ENCODE assay signal across 18 cellular contexts in the genomic region with DNA sequence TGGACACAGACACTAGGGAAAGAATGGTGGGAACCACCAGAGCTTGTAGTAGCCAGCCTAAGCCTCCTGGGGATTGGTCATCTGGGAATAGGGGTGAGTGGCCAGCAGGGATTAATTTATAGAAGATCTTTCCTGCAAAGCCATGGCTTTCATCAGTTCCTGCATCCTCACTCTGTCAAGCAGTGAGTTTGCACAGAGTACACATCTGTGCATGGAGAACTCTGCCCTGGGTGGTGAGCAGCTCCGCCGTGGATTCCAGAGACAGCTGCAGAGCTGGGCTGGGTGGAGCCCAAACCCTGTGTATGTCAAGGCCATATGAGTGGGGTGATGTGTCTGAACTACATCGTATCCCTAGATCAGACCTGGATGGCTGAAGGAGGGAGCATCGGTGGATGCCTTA.
DNase-seq lines count a peak whose midpoint lies in the region; ATAC-seq, FAIRE-seq and TF ChIP-seq lines count a peak whose summit lies in the region.
"Had no signal": no experiment of that assay in that cellular context is flagged by ENCODE, and none has a peak within 500 bp of the region (broad histone marks: within the 10 kb centered on the region; RNA-seq: fewer than 3 reads in every experiment).

No MANE protein-coding gene starts in this region.

- TF ChIP-seq EP300 in A549 (IDR thresholded peaks at IDR 0.05): no peak

- H3K14ac ChIP-seq in mesenchymal stem cell (ENCODE audit: low read length in 2 of 2): no peak overlapping the region

- H3K9me3 ChIP-seq in A549 (no peaks in the 10 kb centered on the region), mesenchymal stem cell (ENCODE audit: control insufficient read depth, low read length) (no peaks in the 10 kb centered on the region)

- no peak overlapping the region for H4K91ac ChIP-seq in mesenchymal stem cell (ENCODE audit: low read length)

- no peaks in the 10 kb centered on the region for H3K27me3 Mint-ChIP-seq in activated T-helper 1 cell treated with anti-CD3 and anti-CD28 coated beads, Interleukin-12 subunit alpha, Interleukin-12 subunit beta, Interleukin-2, Interleukin-4 antibody, amounts not matched to agents 30 ng/mL and 10 ng/mL and 1 ng/mL, durations not matched to agents 14 hours and 24 hours and 36 hours (ENCODE audit: insufficient read depth)

- H3K27me3 ChIP-seq in bronchial epithelial cell (ENCODE audit: control insufficient read depth, insufficient read depth, low read length): no peaks in the 10 kb centered on the region
- H3K27me3 ChIP-seq in mesenchymal stem cell (ENCODE audit: control insufficient read depth in 1 of 2, insufficient read depth in 1 of 2, low read length in 2 of 2): no peaks in the 10 kb centered on the region

- H3K4me1 Mint-ChIP-seq in activated T-helper 1 cell treated with anti-CD3 and anti-CD28 coated beads, Interleukin-12 subunit alpha, Interleukin-12 subunit beta, Interleukin-2, Interleukin-4 antibody, amounts not matched to agents 30 ng/mL and 10 ng/mL and 1 ng/mL, durations not matched to agents 14 hours and 24 hours and 36 hours (ENCODE audit: low read depth): no peaks in the 10 kb centered on the region

- TF ChIP-seq CTCF in A549 (IDR thresholded peaks at IDR 0.05): no peak
- TF ChIP-seq CTCF in bronchial epithelial cell (IDR thresholded peaks at IDR 0.05; ENCODE audit: insufficient read depth, low read length, severe bottlenecking): no peak

- no peak overlapping the region for H2AK5ac ChIP-seq in mesenchymal stem cell (ENCODE audit: low read length, severe bottlenecking)

- no peak overlapping the region for H3K27ac Mint-ChIP-seq in activated T-helper 1 cell treated with anti-CD3 and anti-CD28 coated beads, Interleukin-12 subunit alpha, Interleukin-12 subunit beta, Interleukin-2, Interleukin-4 antibody, amounts not matched to agents 30 ng/mL and 10 ng/mL and 1 ng/mL, durations not matched to agents 14 hours and 24 hours and 36 hours

- H3K9ac ChIP-seq in mesenchymal stem cell (ENCODE audit: low read length): no peak overlapping the region

- H3K27ac ChIP-seq in A549 (peak overlapping the region; percentile 95 to 98), mesenchymal stem cell (ENCODE audit: low read length, poor library complexity, severe bottlenecking) (no peak overlapping the region)

- H2BK5ac ChIP-seq in mesenchymal stem cell (ENCODE audit: low read depth, low read length, poor library complexity, severe bottlenecking): no peak overlapping the region

- H2BK12ac ChIP-seq in mesenchymal stem cell (ENCODE audit: low read length in 2 of 2): no peak overlapping the region

- H2AFZ ChIP-seq in mesenchymal stem cell (ENCODE audit: low read depth, low read length): no peak overlapping the region

- no peak overlapping the region for H3K18ac ChIP-seq in mesenchymal stem cell (ENCODE audit: low read depth in 1 of 2, low read length in 2 of 2)

- H3K4me2 ChIP-seq in A549 (no peak overlapping the region), mesenchymal stem cell (ENCODE audit: low read length, poor library complexity, severe bottlenecking) (no peak overlapping the region)

- H3K4ac ChIP-seq in mesenchymal stem cell (ENCODE audit: low read depth in 1 of 2, low read length in 2 of 2): no peak overlapping the region

- no peak for TF ChIP-seq POLR2A in A549 (IDR thresholded peaks at IDR 0.05; ENCODE audit: low read length)

- no peak overlapping the region for H3K4me3 Mint-ChIP-seq in activated T-helper 1 cell treated with anti-CD3 and anti-CD28 coated beads, Interleukin-12 subunit alpha, Interleukin-12 subunit beta, Interleukin-2, Interleukin-4 antibody, amounts not matched to agents 30 ng/mL and 10 ng/mL and 1 ng/mL, durations not matched to agents 14 hours and 24 hours and 36 hours

- 88% methylated on average over 4 of the region's 4 CpGs for WGBS in A549 (ENCODE audit: missing lambda C conversion rate)
- 42% methylated on average over 2 of the region's 4 CpGs for WGBS in mesenchymal stem cell

- DNase-seq in A549 (ENCODE audit: low read depth in 1 of 2, low spot score in 1 of 2) (no peak), HT-29 (ENCODE audit: low spot score) (peak; percentile 56), bronchial epithelial cell (ENCODE audit: low read depth) (no peak), mesenchymal stem cell (peak; percentile 62), OCI-M1 (lab: John Stamatoyannopoulos, UW) (no peak), 8988T (no peak)
- no peak for DNase-seq in activated T-helper 1 cell treated with anti-CD3 and anti-CD28 coated beads, Interleukin-12 subunit alpha, Interleukin-12 subunit beta, Interleukin-2, Interleukin-4 antibody, amounts not matched to agents 30 ng/mL and 10 ng/mL and 1 ng/mL, durations not matched to agents 14 hours and 24 hours and 36 hours (ENCODE audit: low spot score)
- DNase-seq: C1 segment of cervical spinal cord, DND-41, GDM1, GOT3, MM.1S, NCI-H1092 treated with DMSO at 0.1 percent for 48 hours, NCI-H1694 treated with DMSO at 0.1 percent for 48 hours, NCI-H345, NCI-H526 treated with DMSO at 0.1 percent for 48 hours had no signal

- no peaks in the 10 kb centered on the region for H3K36me3 Mint-ChIP-seq in activated T-helper 1 cell treated with anti-CD3 and anti-CD28 coated beads, Interleukin-12 subunit alpha, Interleukin-12 subunit beta, Interleukin-2, Interleukin-4 antibody, amounts not matched to agents 30 ng/mL and 10 ng/mL and 1 ng/mL, durations not matched to agents 14 hours and 24 hours and 36 hours (ENCODE audit: low read depth)

- H3K79me1 ChIP-seq in mesenchymal stem cell (replicated peaks; ENCODE audit: low read length, poor library complexity, severe bottlenecking): peaks cover 32% of the 10 kb centered on the region

- CTCF ChIA-PET in A549 (lab: Yijun Ruan, JAX): interaction anchor here (1.0 to 1.7 kb wide), 3 partner anchors 10 to 162 kb away, joined by 3 to 4 read pairs (median 3); no protein-coding TSS in a partner anchor

- ATAC-seq in A549 (no peak), GM18867 (IDR thresholded peaks at IDR 0.05; ENCODE audit: unreplicated experiment) (no peak)

- H3K36me3 ChIP-seq in bronchial epithelial cell (ENCODE audit: control insufficient read depth, insufficient read depth, low read length): no peaks in the 10 kb centered on the region
- peaks cover 2 to 10% of the 10 kb centered on the region in 2 experiments for H3K36me3 ChIP-seq in mesenchymal stem cell (ENCODE audit: control insufficient read depth in 1 of 2, insufficient read depth in 2 of 2, low read depth in 1 of 2, low read length in 2 of 2)

- TF ChIP-seq RAD21 in A549 (conservative IDR thresholded peaks at IDR 0.05 in 1 of 2, IDR thresholded peaks at IDR 0.05 in 1 of 2): no peak

- H3K4me1 ChIP-seq in A549 (peaks cover 66% of the 10 kb centered on the region), mesenchymal stem cell (ENCODE audit: control insufficient read depth, insufficient read depth, low read depth, low read length) (peaks cover 53% of the 10 kb centered on the region)

- H3K9me3 Mint-ChIP-seq in activated T-helper 1 cell treated with anti-CD3 and anti-CD28 coated beads, Interleukin-12 subunit alpha, Interleukin-12 subunit beta, Interleukin-2, Interleukin-4 antibody, amounts not matched to agents 30 ng/mL and 10 ng/mL and 1 ng/mL, durations not matched to agents 14 hours and 24 hours and 36 hours: no peaks in the 10 kb centered on the region

- FAIRE-seq in A549 (lab: Jason Lieb, UNC) (no peak), bronchial epithelial cell (lab: Jason Lieb, UNC) (peak; percentile 62)
- FAIRE-seq: GM12892 had no signal

- intact Hi-C loops in activated T-helper 1 cell treated with anti-CD3 and anti-CD28 coated beads, Interleukin-12 subunit alpha, Interleukin-12 subunit beta, Interleukin-2, Interleukin-4 antibody, amounts not matched to agents 30 ng/mL and 10 ng/mL and 1 ng/mL, durations not matched to agents 14 hours and 24 hours and 36 hours (cut with micrococcal nuclease): no loop called here

- no peak overlapping the region for H2BK15ac ChIP-seq in mesenchymal stem cell (ENCODE audit: low read depth, poor library complexity, severe bottlenecking)

- POLR2A ChIA-PET in A549 (lab: Yijun Ruan, JAX): no interaction called here

- H3K4me3 ChIP-seq in A549 (no peak overlapping the region), bronchial epithelial cell (ENCODE audit: low read depth, low read length) (no peak overlapping the region), mesenchymal stem cell (ENCODE audit: insufficient read depth in 1 of 2, low read depth in 1 of 2, low read length in 2 of 2) (no peak overlapping the region)

- no peak overlapping the region for H3K23ac ChIP-seq in mesenchymal stem cell (ENCODE audit: low read length in 2 of 2)

- H4K8ac ChIP-seq in mesenchymal stem cell (ENCODE audit: low read length): no peak overlapping the region

- no peak overlapping the region for H2BK120ac ChIP-seq in mesenchymal stem cell (ENCODE audit: low read depth, low read length)

TF ChIP-seq in A549, 52 proteins besides CTCF, POLR2A, EP300 and RAD21:
- TF ChIP-seq JUNB (IDR thresholded peaks at IDR 0.05) (no peak), EHMT2 (IDR thresholded peaks at IDR 0.05; ENCODE audit: low read depth) (no peak), USF2 (IDR thresholded peaks at IDR 0.05) (no peak), POLR2AphosphoS2 (conservative IDR thresholded peaks at IDR 0.05; ENCODE audit: low read length) (no peak), CHD2 (IDR thresholded peaks at IDR 0.05; ENCODE audit: low read length, partially characterized antibody) (no peak), KDM1A (IDR thresholded peaks at IDR 0.05; ENCODE audit: low read depth) (no peak)

Comparison
In these comparisons a context has a peak if more than half of its experiments do, and no peak if none do; other contexts are left out.
1. DNase-seq: peak in HT-29 (single experiment) and mesenchymal stem cell (single experiment); none in A549 (0 of 2), bronchial epithelial cell (single experiment), activated T-helper 1 cell treated with anti-CD3 and anti-CD28 coated beads, Interleukin-12 subunit alpha, Interleukin-12 subunit beta, Interleukin-2, Interleukin-4 antibody, amounts not matched to agents 30 ng/mL and 10 ng/mL and 1 ng/mL, durations not matched to agents 14 hours and 24 hours and 36 hours (single experiment), OCI-M1 (single experiment) and 8988T (single experiment).